Comparison of ENCODE assay signal across 20 cellular contexts in genomic region chr18:45806226-45806625, GRCh38. TPM values are rescaled to one million over a fixed set of nuclear protein-coding genes. Genes with fewer than 3 reads are reported as not detected.
A peak's percentile ranks its signal among the peaks of the same experiment; 100 is the strongest.
DNase-seq lines count a peak whose midpoint lies in the region; TF ChIP-seq lines count a peak whose summit lies in the region.
"Had no signal": no experiment of that assay in that cellular context is flagged by ENCODE, and none has a peak within 500 bp of the region (broad histone marks: within the 10 kb centered on the region; RNA-seq: fewer than 3 reads in every experiment).

No MANE protein-coding gene starts in this region.

- no peak overlapping the region for H3K23ac ChIP-seq in mesenchymal stem cell (ENCODE audit: low read length in 2 of 2)

- H3K18ac ChIP-seq in mesenchymal stem cell (ENCODE audit: low read depth in 1 of 2, low read length in 2 of 2): peak overlapping the region; percentile 72 to 86

- no peak overlapping the region for H3K4me2 ChIP-seq in mesenchymal stem cell (ENCODE audit: low read length, poor library complexity, severe bottlenecking)

- intact Hi-C loops in CD4-positive, alpha-beta memory T cell (cut with micrococcal nuclease): no loop called here

- peaks cover 46% of the 10 kb centered on the region for H3K9me3 ChIP-seq in mesenchymal stem cell (ENCODE audit: control insufficient read depth, low read length)
- H3K9me3 ChIP-seq in CD4-positive, alpha-beta memory T cell (ENCODE audit: control insufficient read depth in 1 of 2, low read length in 2 of 2): no peaks in the 10 kb centered on the region
- H3K9me3 ChIP-seq in tibial nerve: peaks cover 0 to 33% (median 5%) of the 10 kb centered on the region in 4 donors

- no peak for TF ChIP-seq POLR2A in tibial nerve (IDR thresholded peaks at IDR 0.05)

- no peak overlapping the region for H3K4ac ChIP-seq in mesenchymal stem cell (ENCODE audit: low read depth in 1 of 2, low read length in 2 of 2)

- 43% methylated on average over 2 of the region's 2 CpGs for WGBS in mesenchymal stem cell
- 56 to 64% methylated on average over 2 of the region's 2 CpGs for WGBS in tibial nerve, 2 donors

- no peak overlapping the region for H3K4me3 Mint-ChIP-seq in CD4-positive, alpha-beta memory T cell
- H3K4me3 Mint-ChIP-seq: activated CD8-positive, alpha-beta T cell treated with anti-CD3 and anti-CD28 coated beads for 36 hours; activated T-helper 17 cell treated with anti-CD3 and anti-CD28 coated beads, Interleukin-2, amount 50 U/mL, for 72 hours had no signal

- POLR2A ChIA-PET in CD4-positive, alpha-beta memory T cell (lab: Charles Lee; ENCODE audit: partially characterized antibody): interaction anchor here (1.0 kb wide), 1 partner anchor 139 kb away, joined by 3 read pairs; no protein-coding TSS in a partner anchor

- no peak overlapping the region for H2AK5ac ChIP-seq in mesenchymal stem cell (ENCODE audit: low read length, severe bottlenecking)

- H3K4me3 ChIP-seq in cardiac fibroblast (replicated peaks in 1 of 2; ENCODE audit: low read depth in 2 of 2, low read length in 2 of 2) (no peak overlapping the region), mesenchymal stem cell (ENCODE audit: insufficient read depth in 1 of 2, low read depth in 1 of 2, low read length in 2 of 2) (no peak overlapping the region), tibial nerve (no peak overlapping the region)
- no peak overlapping the region for H3K4me3 ChIP-seq in CD4-positive, alpha-beta memory T cell (ENCODE audit: low read length in 2 of 2)
- H3K4me3 ChIP-seq: lung, right atrium auricular region, transverse colon had no signal

- no peak for TF ChIP-seq EP300 in tibial nerve (IDR thresholded peaks at IDR 0.05)

- H2AFZ ChIP-seq in mesenchymal stem cell (ENCODE audit: low read depth, low read length): no peak overlapping the region

- TF ChIP-seq CTCF in cardiac fibroblast (IDR thresholded peaks at IDR 0.05; ENCODE audit: low read depth, low read length) (no peak), tibial nerve (IDR thresholded peaks at IDR 0.05) (no peak)

- no peaks in the 10 kb centered on the region for H3K36me3 ChIP-seq in mesenchymal stem cell (ENCODE audit: control insufficient read depth in 1 of 2, insufficient read depth in 2 of 2, low read depth in 1 of 2, low read length in 2 of 2)
- H3K36me3 ChIP-seq in CD4-positive, alpha-beta memory T cell (ENCODE audit: insufficient read depth, low read length): no peaks in the 10 kb centered on the region
- H3K36me3 ChIP-seq in tibial nerve: peaks cover 0 to 5% (median 0%) of the 10 kb centered on the region in 3 donors
- H3K36me3 ChIP-seq: right atrium auricular region, transverse colon had no signal

- H3K4me1 ChIP-seq in mesenchymal stem cell (ENCODE audit: control insufficient read depth, insufficient read depth, low read depth, low read length): peaks cover 6% of the 10 kb centered on the region
- H3K4me1 ChIP-seq in CD4-positive, alpha-beta memory T cell (ENCODE audit: insufficient read depth, low read length): no peaks in the 10 kb centered on the region
- no peaks in the 10 kb centered on the region for H3K4me1 ChIP-seq in tibial nerve
- H3K4me1 ChIP-seq: right atrium auricular region, transverse colon had no signal

- no peak overlapping the region for H2BK5ac ChIP-seq in mesenchymal stem cell (ENCODE audit: low read depth, low read length, poor library complexity, severe bottlenecking)

- H2BK12ac ChIP-seq in mesenchymal stem cell (ENCODE audit: low read length in 2 of 2): peak overlapping the region in 1 of 2 experiments; percentile 90

- no peak overlapping the region for H3K14ac ChIP-seq in mesenchymal stem cell (ENCODE audit: low read length in 2 of 2)

- H2BK15ac ChIP-seq in mesenchymal stem cell (ENCODE audit: low read depth, poor library complexity, severe bottlenecking): no peak overlapping the region

- H3K27me3 ChIP-seq in mesenchymal stem cell (ENCODE audit: control insufficient read depth in 1 of 2, insufficient read depth in 1 of 2, low read length in 2 of 2) (no peaks in the 10 kb centered on the region), tibial nerve (no peaks in the 10 kb centered on the region)
- H3K27me3 ChIP-seq in CD4-positive, alpha-beta memory T cell (ENCODE audit: insufficient read depth, low read length): no peaks in the 10 kb centered on the region
- H3K27me3 ChIP-seq: right atrium auricular region, transverse colon had no signal

- peak overlapping the region; percentile 64 for H2BK120ac ChIP-seq in mesenchymal stem cell (ENCODE audit: low read depth, low read length)

- peak; percentile 39 for DNase-seq in DMS 273 (lab: John Stamatoyannopoulos, UW; ENCODE audit: unreplicated experiment)
- peak; percentile 69 for DNase-seq in NCI-H2171 treated with DMSO at 0.1 percent for 48 hours (lab: John Stamatoyannopoulos, UW)
- peak; percentile 71 to 74 for DNase-seq in cardiac fibroblast (ENCODE audit: low read depth in 2 of 2)
- DNase-seq in mesenchymal stem cell: peak; percentile 90
- no peak for DNase-seq in CD4-positive, alpha-beta memory T cell
- DNase-seq in NOMO-1 treated with dmso at 0.1 percent for 144 hours (lab: John Stamatoyannopoulos, UW; ENCODE audit: unreplicated experiment): no peak
- DNase-seq in A172 (ENCODE audit: low spot score): no peak
- no peak for DNase-seq in tibial nerve (ENCODE audit: low spot score in 2 of 2)
- DNase-seq: activated CD8-positive, alpha-beta T cell treated with anti-CD3 and anti-CD28 coated beads for 36 hours; anterior cingulate cortex; dermis blood vessel endothelial cell; DMS153; NCI-H1092 treated with DMSO at 0.1 percent for 48 hours; NCI-H345; stimulated activated CD4-positive, alpha-beta T cell treated with anti-CD3 and anti-CD28 coated beads, Interleukin-2, amount 100 ng/mL, for 48 hours; transverse colon had no signal

- H3K27ac ChIP-seq in mesenchymal stem cell (ENCODE audit: low read length, poor library complexity, severe bottlenecking) (no peak overlapping the region), tibial nerve (no peak overlapping the region)
- H3K27ac ChIP-seq in CD4-positive, alpha-beta memory T cell (ENCODE audit: low read depth, low read length): no peak overlapping the region
- H3K27ac ChIP-seq: right atrium auricular region, transverse colon had no signal

- H4K91ac ChIP-seq in mesenchymal stem cell (ENCODE audit: low read length): peak overlapping the region; percentile 92

- peaks cover 5 to 34% (median 22%) of the 10 kb centered on the region in 8 donors for H3K9me3 Mint-ChIP-seq in CD4-positive, alpha-beta memory T cell

- CTCF ChIA-PET in CD4-positive, alpha-beta memory T cell (lab: Charles Lee; ENCODE audit: partially characterized antibody): interaction anchor here (1.5 to 5.2 kb wide), 4 partner anchors 82 to 140 kb away, joined by 4 to 38 read pairs (median 9); partner anchors contain the start of gene SLC14A1

- peaks cover 4 to 28% (median 12%) of the 10 kb centered on the region in 4 donors for H3K4me1 Mint-ChIP-seq in CD4-positive, alpha-beta memory T cell

- peak overlapping the region; percentile 63 for H3K9ac ChIP-seq in mesenchymal stem cell (ENCODE audit: low read length)

- no peak overlapping the region for H3K27ac Mint-ChIP-seq in CD4-positive, alpha-beta memory T cell
- H3K27ac Mint-ChIP-seq: activated CD8-positive, alpha-beta T cell treated with anti-CD3 and anti-CD28 coated beads for 36 hours; activated T-helper 17 cell treated with anti-CD3 and anti-CD28 coated beads, Interleukin-2, amount 50 U/mL, for 72 hours had no signal

- H3K27me3 Mint-ChIP-seq in CD4-positive, alpha-beta memory T cell: peaks cover 6 to 9% of the 10 kb centered on the region in 2 donors
- H3K27me3 Mint-ChIP-seq: activated T-helper 17 cell treated with anti-CD3 and anti-CD28 coated beads, Interleukin-2, amount 50 U/mL, for 72 hours had no signal

- no peaks in the 10 kb centered on the region for H3K79me1 ChIP-seq in mesenchymal stem cell (replicated peaks; ENCODE audit: low read length, poor library complexity, severe bottlenecking)

- H3K36me3 Mint-ChIP-seq in CD4-positive, alpha-beta memory T cell: peaks cover 8 to 27% of the 10 kb centered on the region in 2 donors

- no peak overlapping the region for H4K8ac ChIP-seq in mesenchymal stem cell (ENCODE audit: low read length)

RNA-seq across cellular contexts. Expression of gene SIGLEC15, which starts 19.2 kb away (rescaled TPM):
- polyA plus RNA-seq in mesenchymal stem cell (2013, experiment 1 of 2): 3.0 TPM
- polyA plus RNA-seq in mesenchymal stem cell (2013, experiment 2 of 2): 3.2 TPM
- total RNA-seq in CD4-positive, alpha-beta memory T cell: not detected
- not detected for polyA plus RNA-seq in CD4-positive, alpha-beta memory T cell
- 0.07 and 0.12 TPM in 2 replicates for total RNA-seq in A172 (2014; rRNA removed; shearing (Covaris generic))
- total RNA-seq in tibial nerve: 1 to 10 TPM in 1 of 4 donors, not detected in 3; 4.7 TPM
- total RNA-seq: activated CD8-positive, alpha-beta T cell treated with anti-CD3 and anti-CD28 coated beads for 36 hours; activated T-helper 17 cell treated with anti-CD3 and anti-CD28 coated beads, Interleukin-2, amount 50 U/mL, for 72 hours; dermis blood vessel endothelial cell; transverse colon had no signal
- polyA plus RNA-seq: neural cell had no signal

Comparison
In these comparisons a context has a peak if more than half of its experiments do, and no peak if none do; other contexts are left out.
1. DNase-seq: peak in DMS 273 (single experiment), NCI-H2171 treated with DMSO at 0.1 percent for 48 hours (single experiment), cardiac fibroblast (2 of 2) and mesenchymal stem cell (single experiment); none in CD4-positive, alpha-beta memory T cell (0 of 5), NOMO-1 treated with dmso at 0.1 percent for 144 hours (single experiment), A172 (single experiment) and tibial nerve (0 of 2).